ENCODE assay signal across 8 cellular contexts in the genomic region with DNA sequence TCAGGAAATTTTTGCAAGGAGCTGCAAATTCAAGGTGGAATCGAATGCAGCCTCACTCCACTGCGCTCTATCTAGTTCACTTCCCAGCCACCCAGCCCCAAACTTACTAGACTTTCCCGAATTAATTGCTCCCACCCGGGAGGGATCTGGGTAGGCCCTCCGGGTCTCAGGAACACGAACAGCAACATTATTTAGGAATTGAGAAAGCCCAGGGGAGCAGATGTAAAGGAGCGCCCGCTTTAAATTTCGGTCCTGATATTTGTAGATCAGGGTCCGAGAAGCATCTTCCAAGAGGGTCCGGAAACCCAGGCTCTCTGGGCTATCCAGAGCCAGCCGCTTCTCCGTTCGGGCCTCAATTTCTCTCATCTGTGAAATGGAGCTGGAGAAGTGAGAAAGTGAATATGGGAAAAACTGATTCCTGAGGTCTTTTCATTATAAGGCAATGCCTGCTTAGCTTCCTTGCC. TPM values are rescaled to one million over a fixed set of nuclear protein-coding genes. Genes with fewer than 3 reads are reported as not detected.
A peak's percentile ranks its signal among the peaks of the same experiment; 100 is the strongest.
DNase-seq lines count a peak whose midpoint lies in the region; ATAC-seq, FAIRE-seq and TF ChIP-seq lines count a peak whose summit lies in the region.

No MANE protein-coding gene starts in this region.

- FAIRE-seq in GM12891 (lab: Jason Lieb, UNC): no peak

- H3K27me3 Mint-ChIP-seq in CD8-positive, alpha-beta memory T cell: peaks cover 29 to 48% of the 10 kb centered on the region in 2 donors
- H3K27me3 Mint-ChIP-seq in effector memory CD8-positive, alpha-beta T cell: peaks cover 33 to 46% of the 10 kb centered on the region in 2 donors

- peaks cover 16% of the 10 kb centered on the region for H3K4me1 ChIP-seq in CD8-positive, alpha-beta memory T cell (ENCODE audit: insufficient read depth, low read length)
- peaks cover 23 to 40% of the 10 kb centered on the region in 2 donors for H3K4me1 ChIP-seq in neuronal stem cell (ENCODE audit: control insufficient read depth in 2 of 2, insufficient read depth in 1 of 2, low read depth in 1 of 2, low read length in 2 of 2)

- ATAC-seq in effector memory CD8-positive, alpha-beta T cell (replicated peaks): no peak

- H3K9ac ChIP-seq in neuronal stem cell (ENCODE audit: low read depth, low read length, poor library complexity): peak overlapping the region; percentile 33

- no peaks in the 10 kb centered on the region for H3K36me3 ChIP-seq in CD8-positive, alpha-beta memory T cell (ENCODE audit: insufficient read depth, low read length)
- peaks cover 0 to 1% of the 10 kb centered on the region in 2 donors for H3K36me3 ChIP-seq in neuronal stem cell (replicated peaks in 1 of 2; ENCODE audit: control insufficient read depth in 2 of 2, insufficient read depth in 2 of 2, low read length in 2 of 2)

- peak overlapping the region; percentile 85 to 98 (median 90) for H3K4me3 Mint-ChIP-seq in CD8-positive, alpha-beta memory T cell
- H3K4me3 Mint-ChIP-seq in effector memory CD8-positive, alpha-beta T cell: peak overlapping the region; percentile 83 to 87

- H3K4ac ChIP-seq in neuronal stem cell (ENCODE audit: low read length): no peak overlapping the region

- peak overlapping the region in 7 of 8 donors; percentile 78 to 95 (median 89) for H3K27ac Mint-ChIP-seq in CD8-positive, alpha-beta memory T cell
- H3K27ac Mint-ChIP-seq in effector memory CD8-positive, alpha-beta T cell: peak overlapping the region; percentile 76 to 92

- H3K9me3 Mint-ChIP-seq in CD8-positive, alpha-beta memory T cell: no peaks in the 10 kb centered on the region
- H3K9me3 Mint-ChIP-seq in effector memory CD8-positive, alpha-beta T cell: no peaks in the 10 kb centered on the region

- TF ChIP-seq POLR2A in GM12891 (IDR thresholded peaks at IDR 0.05; ENCODE audit: low read depth, low read length): no peak

- peaks cover 20% of the 10 kb centered on the region for H3K27me3 ChIP-seq in CD8-positive, alpha-beta memory T cell (ENCODE audit: insufficient read depth, low read length, poor library complexity, severe bottlenecking)
- peaks cover 0 to 42% (median 13%) of the 10 kb centered on the region in 3 experiments for H3K27me3 ChIP-seq in neuronal stem cell (ENCODE audit: control insufficient read depth in 3 of 3, insufficient read depth in 3 of 3, low read depth in 1 of 3, low read length in 3 of 3)

- H2BK15ac ChIP-seq in neuronal stem cell (ENCODE audit: low read length): peak overlapping the region; percentile 40

- H4K91ac ChIP-seq in neuronal stem cell (ENCODE audit: low read depth, low read length, poor library complexity): no peak overlapping the region

- no peaks in the 10 kb centered on the region for H3K9me3 ChIP-seq in CD8-positive, alpha-beta memory T cell (ENCODE audit: low read length)
- no peaks in the 10 kb centered on the region for H3K9me3 ChIP-seq in neuronal stem cell (replicated peaks in 1 of 2; ENCODE audit: control insufficient read depth in 2 of 2, insufficient read depth in 1 of 2, low read depth in 1 of 2, low read length in 2 of 2)

- no peak overlapping the region for H4K8ac ChIP-seq in neuronal stem cell (ENCODE audit: low read depth, low read length)

- H3K36me3 Mint-ChIP-seq in CD8-positive, alpha-beta memory T cell: peaks cover 0 to 3% (median 0%) of the 10 kb centered on the region in 3 donors
- H3K36me3 Mint-ChIP-seq in effector memory CD8-positive, alpha-beta T cell (ENCODE audit: insufficient read depth): peaks cover 34% of the 10 kb centered on the region

- no peak overlapping the region for H2BK120ac ChIP-seq in neuronal stem cell (ENCODE audit: low read depth, low read length)

- H2BK5ac ChIP-seq in neuronal stem cell (ENCODE audit: low read length): no peak overlapping the region

- peak overlapping the region; percentile 71 for H3K27ac ChIP-seq in CD8-positive, alpha-beta memory T cell (ENCODE audit: low read depth, low read length)
- H3K27ac ChIP-seq in neuronal stem cell (replicated peaks; ENCODE audit: low read length): peak overlapping the region; percentile 84

- no peak overlapping the region for H2BK12ac ChIP-seq in neuronal stem cell (ENCODE audit: low read length)

- no CpG with 5 or more reads among the region's 14 CpGs for WGBS in neuronal stem cell (ENCODE audit: extremely low coverage in 2 of 2, insufficient read length in 2 of 2, insufficient replicate concordance in 1 of 2), 2 donors

- peaks cover 26 to 37% (median 28%) of the 10 kb centered on the region in 3 donors for H3K4me1 Mint-ChIP-seq in CD8-positive, alpha-beta memory T cell
- H3K4me1 Mint-ChIP-seq in effector memory CD8-positive, alpha-beta T cell (ENCODE audit: low read depth in 2 of 2): peaks cover 26 to 31% of the 10 kb centered on the region in 2 donors

- H3K23ac ChIP-seq in neuronal stem cell (ENCODE audit: low read depth, low read length, poor library complexity): peak overlapping the region; percentile 98

- peak overlapping the region; percentile 90 for H3K4me2 ChIP-seq in neuronal stem cell (ENCODE audit: insufficient read depth, low read length, poor library complexity, severe bottlenecking)

- no peak overlapping the region for H3K14ac ChIP-seq in neuronal stem cell (ENCODE audit: low read length)

- peak overlapping the region; percentile 23 for H2AK5ac ChIP-seq in neuronal stem cell (ENCODE audit: low read depth, low read length)

- POLR2A ChIA-PET in CD8-positive, alpha-beta memory T cell (lab: Charles Lee): interaction anchor here (1.2 to 2.2 kb wide), 3 partner anchors 8 to 32 kb away, joined by 3 to 15 read pairs (median 3); no protein-coding TSS in a partner anchor

- CTCF ChIA-PET in CD8-positive, alpha-beta memory T cell (lab: Charles Lee): interaction anchor here (1.0 to 23.1 kb wide), 3 partner anchors 8 to 119 kb away, joined by 3 to 887 read pairs (median 47); no protein-coding TSS in a partner anchor

- H3K18ac ChIP-seq in neuronal stem cell (ENCODE audit: low read length): peak overlapping the region; percentile 15

- peak overlapping the region; percentile 88 for H2AFZ ChIP-seq in neuronal stem cell (ENCODE audit: low read length)

- no peak for DNase-seq in CD8-positive, alpha-beta memory T cell
- peak; percentile 87 for DNase-seq in NCI-H69 (lab: John Stamatoyannopoulos, UW)
- DNase-seq in effector memory CD8-positive, alpha-beta T cell: no peak
- no peak for DNase-seq in neuronal stem cell (ENCODE audit: low spot score)
- DNase-seq in GOT3 (lab: John Stamatoyannopoulos, UW): no peak
- no peak for DNase-seq in stimulated activated CD4-positive, alpha-beta T cell treated with anti-CD3 and anti-CD28 coated beads, Interleukin-15, amount 100 ng/mL, for 24 hours
- no peak for DNase-seq in SIG-M5 (lab: John Stamatoyannopoulos, UW)
- DNase-seq in GM12891 (ENCODE audit: insufficient read length, low spot score): no peak

- peak overlapping the region; percentile 82 for H3K4me3 ChIP-seq in CD8-positive, alpha-beta memory T cell (ENCODE audit: low read length)
- H3K4me3 ChIP-seq in neuronal stem cell (ENCODE audit: low read length in 2 of 2): peak overlapping the region; percentile 62 to 98

- no peaks in the 10 kb centered on the region for H3K79me1 ChIP-seq in neuronal stem cell (ENCODE audit: low read depth, low read length)

TF ChIP-seq in GM12891, 5 proteins besides CTCF, POLR2A, EP300 and RAD21:
- no peak for TF ChIP-seq TAF1 (IDR thresholded peaks at IDR 0.05; ENCODE audit: low read depth, low read length)
- TF ChIP-seq POLR2AphosphoS5 (IDR thresholded peaks at IDR 0.05; ENCODE audit: low read depth, low read length): no peak
- no peak for TF ChIP-seq SPI1 (IDR thresholded peaks at IDR 0.05; ENCODE audit: low read depth, low read length)
- TF ChIP-seq PAX5 (IDR thresholded peaks at IDR 0.05; ENCODE audit: insufficient read depth, low read length, severe bottlenecking): no peak
- TF ChIP-seq POU2F2 (IDR thresholded peaks at IDR 0.05; ENCODE audit: low read depth, low read length): no peak

RNA-seq across cellular contexts. Expression of gene ID1, which starts 0.5 kb away (rescaled TPM):
- under 1 TPM; 0.55 to 0.72 TPM for total RNA-seq in CD8-positive, alpha-beta memory T cell
- polyA plus RNA-seq in CD8-positive, alpha-beta memory T cell: 2.2 TPM
- polyA plus RNA-seq in neuronal stem cell (2013, experiment 1 of 2): 60.4 TPM
- polyA plus RNA-seq in neuronal stem cell (2013, experiment 2 of 2): 58.3 TPM
- polyA plus RNA-seq in GM12891 (2012; ENCODE audit: low read depth, missing spikeins): 0.53 TPM

RNA-seq across cellular contexts. Expression of gene COX4I2, which starts 33.1 kb away (rescaled TPM):
- total RNA-seq in CD8-positive, alpha-beta memory T cell: not detected
- polyA plus RNA-seq in CD8-positive, alpha-beta memory T cell: not detected
- 0.10 TPM for polyA plus RNA-seq in neuronal stem cell (2013, experiment 1 of 2)
- not detected for polyA plus RNA-seq in neuronal stem cell (2013, experiment 2 of 2)
- polyA plus RNA-seq in GM12891 (2012; ENCODE audit: low read depth, missing spikeins): not detected
